ENCODE assay signal across 22 cellular contexts in genomic region chr20:58146081-58146734, GRCh38.
"Had no signal": no experiment of that assay in that cellular context is flagged by ENCODE, and none has a peak within 500 bp of the region (broad histone marks: within the 10 kb centered on the region; RNA-seq: fewer than 3 reads in every experiment).

No MANE protein-coding gene starts in this region.

- H3K4me3 ChIP-seq: gastroesophageal sphincter, right atrium auricular region, smooth muscle cell, thyroid gland had no signal

- H3K27ac ChIP-seq: brain microvascular endothelial cell, epithelial cell of prostate, right atrium auricular region, WERI-Rb-1 had no signal

- ATAC-seq: activated T-cell treated with anti-CD3 and anti-CD28 coated beads, Interleukin-2, amount 50 U/mL, for 4 hours; gastroesophageal sphincter; left ventricle myocardium superior; natural killer cell; Right ventricle myocardium inferior; T-cell had no signal

- H3K27me3 ChIP-seq: brain microvascular endothelial cell had no signal

- H3K4me3 Mint-ChIP-seq: activated CD4-positive, alpha-beta memory T cell treated with anti-CD3 and anti-CD28 coated beads for 36 hours; activated naive CD8-positive, alpha-beta T cell; activated T-cell treated with anti-CD3 and anti-CD28 coated beads, Interleukin-2, amount 50 U/mL, for 4 hours; natural killer cell; stimulated activated naive CD8-positive, alpha-beta T cell treated with anti-CD3 and anti-CD28 coated beads, Interleukin-15, Interleukin-2, amounts not matched to agents 100 ng/mL and 50 ng/mL, for 24 hours; T-cell had no signal

- H3K36me3 Mint-ChIP-seq: activated CD4-positive, alpha-beta memory T cell treated with anti-CD3 and anti-CD28 coated beads for 36 hours; activated naive CD8-positive, alpha-beta T cell; natural killer cell; T-cell had no signal

- DNase-seq: activated CD4-positive, alpha-beta memory T cell treated with anti-CD3 and anti-CD28 coated beads for 36 hours; activated T-cell treated with anti-CD3 and anti-CD28 coated beads, Interleukin-2, amount 50 U/mL, for 4 hours; amniotic stem cell; brain microvascular endothelial cell; dermis blood vessel endothelial cell; left ventricle myocardium superior; natural killer cell; nucleus accumbens; SK-N-SH; stimulated activated CD4-positive, alpha-beta T cell treated with anti-CD3 and anti-CD28 coated beads, Interleukin-4, amount 100 ng/mL, for 4 hours; stimulated activated CD8-positive, alpha-beta memory T cell treated with anti-CD3 and anti-CD28 coated beads, Interleukin-4, amount 100 ng/mL, for 48 hours; T-cell; T-helper 9 cell; thyroid gland; WERI-Rb-1 had no signal

- H3K4me1 Mint-ChIP-seq: natural killer cell had no signal

- H3K4me1 ChIP-seq: right atrium auricular region, thyroid gland had no signal

- H3K9me3 Mint-ChIP-seq: activated CD4-positive, alpha-beta memory T cell treated with anti-CD3 and anti-CD28 coated beads for 36 hours; activated T-cell treated with anti-CD3 and anti-CD28 coated beads, Interleukin-2, amount 50 U/mL, for 4 hours; natural killer cell; stimulated activated naive CD8-positive, alpha-beta T cell treated with anti-CD3 and anti-CD28 coated beads, Interleukin-15, Interleukin-2, amounts not matched to agents 100 ng/mL and 50 ng/mL, for 24 hours; T-cell had no signal

- H3K27ac Mint-ChIP-seq: activated CD4-positive, alpha-beta memory T cell treated with anti-CD3 and anti-CD28 coated beads for 36 hours; activated naive CD8-positive, alpha-beta T cell; natural killer cell; stimulated activated naive CD8-positive, alpha-beta T cell treated with anti-CD3 and anti-CD28 coated beads, Interleukin-15, Interleukin-2, amounts not matched to agents 100 ng/mL and 50 ng/mL, for 24 hours; T-cell had no signal

- H3K36me3 ChIP-seq: brain microvascular endothelial cell, gastroesophageal sphincter, right atrium auricular region, thyroid gland, WERI-Rb-1 had no signal

- H3K9me3 ChIP-seq: right atrium auricular region, SK-N-SH, thyroid gland had no signal
